ENCODE assay signal across 13 cellular contexts in genomic region chr3:159860269-159860668, GRCh38. TPM values are rescaled to one million over a fixed set of nuclear protein-coding genes. Genes with fewer than 3 reads are reported as not detected.
DNase-seq lines count a peak whose midpoint lies in the region; ATAC-seq and TF ChIP-seq lines count a peak whose summit lies in the region.
"Had no signal": no experiment of that assay in that cellular context is flagged by ENCODE, and none has a peak within 500 bp of the region (broad histone marks: within the 10 kb centered on the region; RNA-seq: fewer than 3 reads in every experiment).

No MANE protein-coding gene starts in this region.

- H3K4me3 ChIP-seq in dorsolateral prefrontal cortex (peak overlapping the region in 7 of 59 donors; percentile 2 to 30 (median 9)), sigmoid colon (no peak overlapping the region)
- H3K4me3 ChIP-seq: Peyer's patch had no signal

- H3K9me3 Mint-ChIP-seq in activated naive CD4-positive, alpha-beta T cell treated with anti-CD3 and anti-CD28 coated beads, Interleukin-2, amount 50 U/mL, for 72 hours, result no peaks in the 10 kb centered on the region
- H3K9me3 Mint-ChIP-seq: activated T-helper 1 cell treated with anti-CD3 and anti-CD28 coated beads, Interleukin-12 subunit alpha, Interleukin-12 subunit beta, Interleukin-2, Interleukin-4 antibody, amounts not matched to agents 30 ng/mL and 10 ng/mL and 1 ng/mL, durations not matched to agents 14 hours and 24 hours and 36 hours; T-helper 2 cell treated with Interferon-gamma antibody and Interleukin-4, amounts not matched to agents 5 μg/mL and 100 μg/mL, for 36 hours had no signal

- TF ChIP-seq POLR2A in GM18505 (IDR thresholded peaks at IDR 0.05; ENCODE audit: borderline replicate concordance, extremely low read depth, insufficient read depth, insufficient read length) (no peak), sigmoid colon (IDR thresholded peaks at IDR 0.05) (no peak)

- H3K36me3 Mint-ChIP-seq in activated naive CD4-positive, alpha-beta T cell treated with anti-CD3 and anti-CD28 coated beads, Interleukin-2, amount 50 U/mL, for 72 hours, result no peaks in the 10 kb centered on the region

- TF ChIP-seq CTCF in dorsolateral prefrontal cortex (IDR thresholded peaks at IDR 0.05 in 54 of 56, conservative IDR thresholded peaks at IDR 0.05 in 2 of 56; ENCODE audit: low read depth in 1 of 56, partially characterized antibody in 56 of 56) (no peak), sigmoid colon (IDR thresholded peaks at IDR 0.05) (no peak)

- no peaks in the 10 kb centered on the region for H3K9me3 ChIP-seq in sigmoid colon
- H3K9me3 ChIP-seq: Peyer's patch had no signal

- intact Hi-C loops in dorsolateral prefrontal cortex (cut with DNase I), result no loop called here
- intact Hi-C loops in sigmoid colon (cut with DNase I), result no loop called here

- peak; percentile 40 for ATAC-seq in GM18505 (IDR thresholded peaks at IDR 0.05; ENCODE audit: unreplicated experiment)
- peak; percentile 51 for ATAC-seq in HG02938 (IDR thresholded peaks at IDR 0.05; ENCODE audit: unreplicated experiment)
- no peak for ATAC-seq in activated naive CD4-positive, alpha-beta T cell treated with anti-CD3 and anti-CD28 coated beads, Interleukin-2, amount 50 U/mL, for 72 hours

- WGBS in sigmoid colon, 2 donors, result 74 to 84% methylated on average over 3 of the region's 3 CpGs

- no peaks in the 10 kb centered on the region for H3K27me3 ChIP-seq in dorsolateral prefrontal cortex
- H3K27me3 ChIP-seq in sigmoid colon, result no peaks in the 10 kb centered on the region
- H3K27me3 ChIP-seq: Peyer's patch had no signal

- peak overlapping the region in 58 of 59 donors; percentile 19 to 100 (median 91) for H3K27ac ChIP-seq in dorsolateral prefrontal cortex
- H3K27ac ChIP-seq in sigmoid colon, result peak overlapping the region in 3 of 4 donors; percentile 45 to 95 (median 90)

- H3K36me3 ChIP-seq in sigmoid colon, result no peaks in the 10 kb centered on the region
- H3K36me3 ChIP-seq: Peyer's patch had no signal

- peaks cover 0 to 97% (median 88%) of the 10 kb centered on the region in 4 donors for H3K4me1 ChIP-seq in sigmoid colon

- DNase-seq in dorsolateral prefrontal cortex, result no peak
- DNase-seq in sigmoid colon, result no peak
- no peak for DNase-seq in pons (ENCODE audit: low spot score)
- DNase-seq in SW480 (ENCODE audit: low spot score), result no peak
- DNase-seq in activated naive CD4-positive, alpha-beta T cell treated with anti-CD3 and anti-CD28 coated beads, Interleukin-2, amount 50 U/mL, for 72 hours (ENCODE audit: low spot score in 2 of 2), result no peak
- DNase-seq in OCI-M2 (lab: John Stamatoyannopoulos, UW; ENCODE audit: unreplicated experiment), result no peak
- DNase-seq: activated CD4-positive, alpha-beta T cell treated with anti-CD3 and anti-CD28 coated beads, Interleukin-2, amount 50 U/mL, for 4 hours; DND-41; Peyer's patch had no signal

- no peak for TF ChIP-seq EP300 in sigmoid colon (IDR thresholded peaks at IDR 0.05)

- no peak overlapping the region for H3K27ac Mint-ChIP-seq in activated naive CD4-positive, alpha-beta T cell treated with anti-CD3 and anti-CD28 coated beads, Interleukin-2, amount 50 U/mL, for 72 hours
- H3K27ac Mint-ChIP-seq: activated T-helper 1 cell treated with anti-CD3 and anti-CD28 coated beads, Interleukin-12 subunit alpha, Interleukin-12 subunit beta, Interleukin-2, Interleukin-4 antibody, amounts not matched to agents 30 ng/mL and 10 ng/mL and 1 ng/mL, durations not matched to agents 14 hours and 24 hours and 36 hours; T-helper 2 cell treated with Interferon-gamma antibody and Interleukin-4, amounts not matched to agents 5 μg/mL and 100 μg/mL, for 36 hours had no signal

RNA-seq across cellular contexts. Expression of gene SCHIP1, which starts 20.6 kb away (rescaled TPM):
- 100 to 1,000 TPM in 47 of 120 experiments, 10 to 100 TPM in 73; 43.3 to 151 (median 93.9) TPM for total RNA-seq in dorsolateral prefrontal cortex
- total RNA-seq in sigmoid colon, result 10 to 100 TPM; 19.9 to 44.1 (median 31.3) TPM
- 1 to 10 TPM in 2 of 3 donors, not detected in 1; 1.8 to 4.1 TPM for polyA plus RNA-seq in sigmoid colon
- not detected for total RNA-seq in activated naive CD4-positive, alpha-beta T cell treated with anti-CD3 and anti-CD28 coated beads, Interleukin-2, amount 50 U/mL, for 72 hours
- total RNA-seq: activated T-helper 1 cell treated with anti-CD3 and anti-CD28 coated beads, Interleukin-12 subunit alpha, Interleukin-12 subunit beta, Interleukin-2, Interleukin-4 antibody, amounts not matched to agents 30 ng/mL and 10 ng/mL and 1 ng/mL, durations not matched to agents 14 hours and 24 hours and 36 hours had no signal

Comparison
In these comparisons a context has a peak if more than half of its experiments do, and no peak if none do; other contexts are left out.
1. ATAC-seq: peak in GM18505 (single experiment) and HG02938 (single experiment); none in activated naive CD4-positive, alpha-beta T cell treated with anti-CD3 and anti-CD28 coated beads, Interleukin-2, amount 50 U/mL, for 72 hours (0 of 2).
2. RNA of gene SCHIP1, which starts 20.6 kb away (total RNA-seq): 43.3 to 151 TPM in dorsolateral prefrontal cortex and 19.9 to 44.1 TPM in sigmoid colon; not detected in activated naive CD4-positive, alpha-beta T cell treated with anti-CD3 and anti-CD28 coated beads, Interleukin-2, amount 50 U/mL, for 72 hours; every median in the first group is over 10 times any median in the second.